Comparison of ENCODE assay signal across 17 cellular contexts in genomic region chr4:180434131-180434895, GRCh38.
A peak's percentile ranks its signal among the peaks of the same experiment; 100 is the strongest.
DNase-seq lines count a peak whose midpoint lies in the region; ATAC-seq and TF ChIP-seq lines count a peak whose summit lies in the region.
"Had no signal": no experiment of that assay in that cellular context is flagged by ENCODE, and none has a peak within 500 bp of the region (broad histone marks: within the 10 kb centered on the region; RNA-seq: fewer than 3 reads in every experiment).

No MANE protein-coding gene starts in this region.

- ATAC-seq in GM19452 (IDR thresholded peaks at IDR 0.05; ENCODE audit: unreplicated experiment) = peak; percentile 76
- ATAC-seq in HG02840 (IDR thresholded peaks at IDR 0.05; ENCODE audit: low FRiP score, unreplicated experiment) = peak; percentile 73
- peak; percentile 84 for ATAC-seq in HG03558 (IDR thresholded peaks at IDR 0.05; ENCODE audit: extremely low read depth, unreplicated experiment)
- ATAC-seq in T-cell (replicated peaks in 1 of 4) = no peak
- ATAC-seq: left cardiac atrium had no signal

- H3K4me1 Mint-ChIP-seq in nephron = peaks cover 5% of the 10 kb centered on the region
- peaks cover 2% of the 10 kb centered on the region for H3K4me1 Mint-ChIP-seq in activated CD4-positive, alpha-beta T cell treated with anti-CD3 and anti-CD28 coated beads, Interleukin-2, amount 10 ng/mL, durations not matched to agents 7 days and 5 days
- H3K4me1 Mint-ChIP-seq in T-cell = peaks cover 0 to 7% (median 0%) of the 10 kb centered on the region in 3 donors
- peaks cover 3% of the 10 kb centered on the region for H3K4me1 Mint-ChIP-seq in progenitor cell of endocrine pancreas (ENCODE audit: low read depth)
- H3K4me1 Mint-ChIP-seq: CD4-positive, CD25-positive, alpha-beta regulatory T cell had no signal

- no peak for TF ChIP-seq CTCF in nephron (IDR thresholded peaks at IDR 0.05; ENCODE audit: unreplicated experiment in 3 of 3)
- TF ChIP-seq CTCF in progenitor cell of endocrine pancreas (IDR thresholded peaks at IDR 0.05; ENCODE audit: unreplicated experiment) = no peak

- H3K4me3 Mint-ChIP-seq in nephron (peak overlapping the region in 2 of 3 experiments; percentile 30 to 43), T-cell (no peak overlapping the region), progenitor cell of endocrine pancreas (ENCODE audit: low read depth) (no peak overlapping the region)
- no peak overlapping the region for H3K4me3 Mint-ChIP-seq in activated CD4-positive, alpha-beta T cell treated with anti-CD3 and anti-CD28 coated beads, Interleukin-2, amount 10 ng/mL, durations not matched to agents 7 days and 5 days
- H3K4me3 Mint-ChIP-seq: CD4-positive, CD25-positive, alpha-beta regulatory T cell; neural crest cell had no signal

- DNase-seq in activated CD4-positive, alpha-beta T cell treated with anti-CD3 and anti-CD28 coated beads, Interleukin-2, amount 10 ng/mL, durations not matched to agents 7 days and 5 days = no peak
- DNase-seq in T-cell (no peak), progenitor cell of endocrine pancreas (ENCODE audit: low spot score, unreplicated experiment) (no peak)
- DNase-seq: activated CD4-positive, alpha-beta T cell treated with anti-CD3 and anti-CD28 coated beads, Interleukin-2, amount 50 U/mL, for 1 hour; CD4-positive, CD25-positive, alpha-beta regulatory T cell; dorsolateral prefrontal cortex; GF-D8; KG1; left cardiac atrium; NCI-H2029; NK-92 treated with Interleukin-12 subunit alpha and Interleukin-12 subunit beta, amount 100 ng/mL, for 24 hours; tibial artery had no signal

- H3K27ac Mint-ChIP-seq in nephron (peak overlapping the region; percentile 91 to 95 (median 94)), T-cell (no peak overlapping the region), progenitor cell of endocrine pancreas (no peak overlapping the region)
- H3K27ac Mint-ChIP-seq in activated CD4-positive, alpha-beta T cell treated with anti-CD3 and anti-CD28 coated beads, Interleukin-2, amount 10 ng/mL, durations not matched to agents 7 days and 5 days = no peak overlapping the region
- H3K27ac Mint-ChIP-seq: CD4-positive, CD25-positive, alpha-beta regulatory T cell had no signal

- H3K27me3 Mint-ChIP-seq in nephron (ENCODE audit: low read depth) = no peaks in the 10 kb centered on the region
- H3K27me3 Mint-ChIP-seq in activated CD4-positive, alpha-beta T cell treated with anti-CD3 and anti-CD28 coated beads, Interleukin-2, amount 10 ng/mL, durations not matched to agents 7 days and 5 days = peaks cover 5% of the 10 kb centered on the region
- no peaks in the 10 kb centered on the region for H3K27me3 Mint-ChIP-seq in T-cell
- no peaks in the 10 kb centered on the region for H3K27me3 Mint-ChIP-seq in progenitor cell of endocrine pancreas

- CTCF ChIA-PET in activated CD4-positive, alpha-beta T cell treated with anti-CD3 and anti-CD28 coated beads, Interleukin-2, amount 10 ng/mL, durations not matched to agents 7 days and 5 days (lab: Charles Lee) = no interaction called here
- CTCF ChIA-PET in T-cell (lab: Charles Lee) = no interaction called here

- H3K9me3 Mint-ChIP-seq in nephron (no peaks in the 10 kb centered on the region), T-cell (peaks cover 6 to 13% (median 9%) of the 10 kb centered on the region in 3 donors), progenitor cell of endocrine pancreas (ENCODE audit: low read depth) (peaks cover 12% of the 10 kb centered on the region)
- H3K9me3 Mint-ChIP-seq in activated CD4-positive, alpha-beta T cell treated with anti-CD3 and anti-CD28 coated beads, Interleukin-2, amount 10 ng/mL, durations not matched to agents 7 days and 5 days = no peaks in the 10 kb centered on the region
- H3K9me3 Mint-ChIP-seq: neural crest cell had no signal

- H3K36me3 Mint-ChIP-seq in nephron (ENCODE audit: low read depth) = no peaks in the 10 kb centered on the region
- no peaks in the 10 kb centered on the region for H3K36me3 Mint-ChIP-seq in activated CD4-positive, alpha-beta T cell treated with anti-CD3 and anti-CD28 coated beads, Interleukin-2, amount 10 ng/mL, durations not matched to agents 7 days and 5 days (ENCODE audit: low read depth)
- H3K36me3 Mint-ChIP-seq in T-cell = no peaks in the 10 kb centered on the region
- H3K36me3 Mint-ChIP-seq in progenitor cell of endocrine pancreas (ENCODE audit: insufficient read depth) = no peaks in the 10 kb centered on the region
- H3K36me3 Mint-ChIP-seq: CD4-positive, CD25-positive, alpha-beta regulatory T cell had no signal

- POLR2A ChIA-PET in activated CD4-positive, alpha-beta T cell treated with anti-CD3 and anti-CD28 coated beads, Interleukin-2, amount 10 ng/mL, durations not matched to agents 7 days and 5 days (lab: Charles Lee) = no interaction called here
- POLR2A ChIA-PET in T-cell (lab: Charles Lee) = no interaction called here

Comparison
In these comparisons a context has a peak if more than half of its experiments do, and no peak if none do; other contexts are left out.
1. ATAC-seq: peak in GM19452 (single experiment), HG02840 (single experiment) and HG03558 (single experiment); none in T-cell (0 of 4).
2. H3K27ac Mint-ChIP-seq: peak in nephron (3 of 3); none in activated CD4-positive, alpha-beta T cell treated with anti-CD3 and anti-CD28 coated beads, Interleukin-2, amount 10 ng/mL, durations not matched to agents 7 days and 5 days (single experiment), T-cell (0 of 2) and progenitor cell of endocrine pancreas (single experiment).
3. H3K4me3 Mint-ChIP-seq: peak in nephron (2 of 3); none in activated CD4-positive, alpha-beta T cell treated with anti-CD3 and anti-CD28 coated beads, Interleukin-2, amount 10 ng/mL, durations not matched to agents 7 days and 5 days (single experiment), T-cell (0 of 3) and progenitor cell of endocrine pancreas (single experiment).